1 cellular context compared by ENCODE assay signal in genomic region chr20:17684077-17684888, GRCh38.
TF ChIP-seq lines count a peak whose summit lies in the region.

No MANE protein-coding gene starts in this region.

TF ChIP-seq in IMR-90, 13 proteins besides CTCF, POLR2A, EP300 and RAD21:
- TF ChIP-seq MAFK (IDR thresholded peaks at IDR 0.05; ENCODE audit: low read depth, low read length) = no peak
- TF ChIP-seq MXI1 (IDR thresholded peaks at IDR 0.05; ENCODE audit: borderline replicate concordance, low read depth, low read length) = no peak
- no peak for TF ChIP-seq USF2 (IDR thresholded peaks at IDR 0.05; ENCODE audit: low read depth, low read length)
- TF ChIP-seq CHD1 (IDR thresholded peaks at IDR 0.05; ENCODE audit: low read depth, low read length) = no peak
